Comparison of ENCODE assay signal across 8 cellular contexts in genomic region chr12:89525824-89526770, GRCh38. TPM values are rescaled to one million over a fixed set of nuclear protein-coding genes. Genes with fewer than 3 reads are reported as not detected.
DNase-seq lines count a peak whose midpoint lies in the region; ATAC-seq and TF ChIP-seq lines count a peak whose summit lies in the region.

Gene POC1B (minus strand): TSS chr12:89526047. CDS start chr12:89525895, 152 bp downstream.

- in situ Hi-C loops in KBM-7 (cut with MboI; ENCODE audit: low pct_unique_long_range_greater_than_20kb, low sequenced_read_pairs) = no loop called here

- 2% methylated on average over 38 to 39 of the region's 39 CpGs for WGBS in esophagus, 2 donors

- DNase-seq in DMS53 treated with DMSO at 0.1 percent for 48 hours (lab: John Stamatoyannopoulos, UW; ENCODE audit: unreplicated experiment) (peak; percentile 92), KBM-7 (peak; percentile 83), mucosa of gallbladder (ENCODE audit: low spot score) (peak; percentile 79)
- DNase-seq in activated T-cell treated with anti-CD3 and anti-CD28 coated beads, Interleukin-2, amount 50 U/mL, for 24 hours = peak; percentile 88
- DNase-seq in stimulated activated CD8-positive, alpha-beta memory T cell treated with anti-CD3 and anti-CD28 coated beads, Interleukin-4, amount 100 ng/mL, for 4 hours (ENCODE audit: low read depth in 2 of 2, low spot score in 1 of 2) = peak; percentile 21 to 38

- peak; percentile 71 for ATAC-seq in GM21737 (IDR thresholded peaks at IDR 0.05; ENCODE audit: unreplicated experiment)

- H3K27me3 Mint-ChIP-seq in activated T-cell treated with anti-CD3 and anti-CD28 coated beads, Interleukin-2, amount 50 U/mL, for 24 hours = no peaks in the 10 kb centered on the region

- H3K36me3 Mint-ChIP-seq in activated T-cell treated with anti-CD3 and anti-CD28 coated beads, Interleukin-2, amount 50 U/mL, for 24 hours (ENCODE audit: low read depth) = peaks cover 42% of the 10 kb centered on the region

- H3K4me3 Mint-ChIP-seq in activated T-cell treated with anti-CD3 and anti-CD28 coated beads, Interleukin-2, amount 50 U/mL, for 24 hours = peak within 1 kb of the TSS; percentile 93

- H3K36me3 ChIP-seq in esophagus (ENCODE audit: control insufficient read depth in 2 of 2, insufficient read depth in 2 of 2, low read length in 1 of 2) = no peaks in the 10 kb centered on the region

- H3K27ac ChIP-seq in esophagus (ENCODE audit: low read depth in 2 of 2, low read length in 1 of 2) = peak within 1 kb of the TSS; percentile 92 to 96

- peaks cover 6% of the 10 kb centered on the region in 2 donors for H3K4me1 ChIP-seq in esophagus (ENCODE audit: control insufficient read depth in 2 of 2, insufficient read depth in 2 of 2, low read length in 1 of 2)

- peak within 1 kb of the TSS; percentile 82 to 91 for H3K4me3 ChIP-seq in esophagus (ENCODE audit: low read depth in 1 of 2, low read length in 2 of 2)

- peaks cover 55% of the 10 kb centered on the region for H3K4me1 Mint-ChIP-seq in activated T-cell treated with anti-CD3 and anti-CD28 coated beads, Interleukin-2, amount 50 U/mL, for 24 hours (ENCODE audit: low read depth)

- no peaks in the 10 kb centered on the region for H3K9me3 ChIP-seq in esophagus (ENCODE audit: control insufficient read depth in 2 of 2, insufficient read depth in 1 of 2, low read depth in 1 of 2, low read length in 1 of 2)

- no peaks in the 10 kb centered on the region for H3K9me3 Mint-ChIP-seq in activated T-cell treated with anti-CD3 and anti-CD28 coated beads, Interleukin-2, amount 50 U/mL, for 24 hours

- H3K27me3 ChIP-seq in esophagus (ENCODE audit: control insufficient read depth in 1 of 2, insufficient read depth in 2 of 2, low read length in 2 of 2) = no peaks in the 10 kb centered on the region

- peak within 1 kb of the TSS; percentile 97 for H3K27ac Mint-ChIP-seq in activated T-cell treated with anti-CD3 and anti-CD28 coated beads, Interleukin-2, amount 50 U/mL, for 24 hours

TF ChIP-seq in PFSK-1, 5 proteins besides CTCF, POLR2A, EP300 and RAD21:
- TF ChIP-seq FOXP2 (optimal IDR thresholded peaks at IDR 0.05; ENCODE audit: borderline replicate concordance, extremely low read depth, extremely low read length, insufficient read depth) (peak; percentile 85), POLR2AphosphoS5 (IDR thresholded peaks at IDR 0.05; ENCODE audit: low read depth, low read length) (0 out of 2 replicates have a peak, but pooled peaks have one; percentile 23), TAF1 (IDR thresholded peaks at IDR 0.05; ENCODE audit: borderline replicate concordance, insufficient read depth, low read length) (no peak), SIN3A (IDR thresholded peaks at IDR 0.05; ENCODE audit: borderline replicate concordance, insufficient read depth, low read length) (peak; percentile 71; the same call in 1 of the 2 replicates)

RNA-seq across cellular contexts. Expression of gene POC1B, which starts in this region (rescaled TPM):
- 4.6 TPM for polyA plus RNA-seq in PFSK-1 (2012; ENCODE audit: insufficient read length, low read depth)
- 1 to 10 TPM; 4.0 to 5.5 TPM for polyA plus RNA-seq in esophagus
- total RNA-seq in mucosa of gallbladder = 26.8 TPM

Comparison
In these comparisons a context has a peak if more than half of its experiments do, and no peak if none do; other contexts are left out.
1. Peak in every context shown above with its lines: DNase-seq, ATAC-seq, H3K4me3 ChIP-seq and H3K27ac ChIP-seq.
2. DNase-seq: peak in every context shown above with its lines; median percentile 92 in DMS53 treated with DMSO at 0.1 percent for 48 hours; 88 in activated T-cell treated with anti-CD3 and anti-CD28 coated beads, Interleukin-2, amount 50 U/mL, for 24 hours; 83 in KBM-7; 79 in mucosa of gallbladder; 30 in stimulated activated CD8-positive, alpha-beta memory T cell treated with anti-CD3 and anti-CD28 coated beads, Interleukin-4, amount 100 ng/mL, for 4 hours.